In the genomic region with DNA sequence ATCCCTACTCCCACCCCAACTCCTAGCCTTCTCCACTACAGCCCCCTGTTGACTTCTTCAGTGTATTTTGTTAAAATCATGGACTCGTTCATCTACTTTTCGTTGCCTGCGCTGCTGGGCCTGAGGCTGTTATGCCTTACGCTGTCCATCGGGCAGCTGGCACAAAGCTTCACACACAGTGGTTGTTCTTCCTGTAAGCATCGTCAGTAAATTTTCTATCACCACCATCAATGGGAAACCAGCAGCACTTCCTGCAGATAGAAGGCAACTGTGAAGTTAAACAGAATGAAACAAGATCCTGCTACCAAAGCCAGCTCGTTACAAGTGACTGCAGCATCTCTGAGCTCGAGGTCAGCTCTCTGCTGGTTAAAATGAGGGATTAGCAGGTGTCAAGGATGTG, we compare ENCODE assay signal across 29 cellular contexts. TPM values are rescaled to one million over a fixed set of nuclear protein-coding genes. Genes with fewer than 3 reads are reported as not detected.
A peak's percentile ranks its signal among the peaks of the same experiment; 100 is the strongest.
DNase-seq lines count a peak whose midpoint lies in the region; FAIRE-seq and TF ChIP-seq lines count a peak whose summit lies in the region.
"Had no signal": no experiment of that assay in that cellular context is flagged by ENCODE, and none has a peak within 500 bp of the region (broad histone marks: within the 10 kb centered on the region; RNA-seq: fewer than 3 reads in every experiment).

No MANE protein-coding gene starts in this region.

- H3K4ac ChIP-seq in H1 (replicated peaks; ENCODE audit: insufficient read length, low read depth, low read length) (no peak overlapping the region), neuronal stem cell (ENCODE audit: low read length) (no peak overlapping the region)

- no peak for TF ChIP-seq POLR2A in H1 (IDR thresholded peaks at IDR 0.05; ENCODE audit: control extremely low read depth in 1 of 2, low read depth in 2 of 2, low read length in 2 of 2)

- H3K4me3 ChIP-seq in A673 (ENCODE audit: low read depth, low read length, poor library complexity, severe bottlenecking) (no peak overlapping the region), Loucy (ENCODE audit: low read length, poor library complexity, severe bottlenecking) (no peak overlapping the region), H1 (ENCODE audit: extremely low read depth in 1 of 4, insufficient read depth in 2 of 4, low read depth in 3 of 4, low read length in 4 of 4) (no peak overlapping the region), neuronal stem cell (ENCODE audit: low read length in 2 of 2) (no peak overlapping the region)
- H3K4me3 ChIP-seq: SK-N-MC had no signal

- no peaks in the 10 kb centered on the region for H4K20me1 ChIP-seq in Loucy (ENCODE audit: insufficient read depth, low read length, poor library complexity, severe bottlenecking)
- H4K20me1 ChIP-seq in H1 (replicated peaks in 1 of 2; ENCODE audit: control insufficient read depth in 1 of 2, insufficient read depth in 2 of 2, low read length in 2 of 2), result peaks cover 0 to 2% of the 10 kb centered on the region in 2 experiments

- H3K79me2 ChIP-seq in Loucy (ENCODE audit: insufficient read depth, low read length) (no peaks in the 10 kb centered on the region), H1 (ENCODE audit: control insufficient read depth in 1 of 2, insufficient read depth in 2 of 2, low read length in 2 of 2) (no peaks in the 10 kb centered on the region)

- no peak for TF ChIP-seq EP300 in H1 (IDR thresholded peaks at IDR 0.05; ENCODE audit: borderline replicate concordance in 1 of 2, low read depth in 2 of 2, low read length in 2 of 2)

- H3K18ac ChIP-seq in H1 (ENCODE audit: extremely low read depth, low read length) (no peak overlapping the region), neuronal stem cell (ENCODE audit: low read length) (no peak overlapping the region)

- POLR2A ChIA-PET in A673 (lab: Charles Lee; ENCODE audit: low non-redundant PET) (no interaction called here), H1 (lab: Charles Lee; ENCODE audit: partially characterized antibody) (no interaction called here)

- peak; percentile 3 for DNase-seq in NCI-H2171 treated with DMSO at 0.1 percent for 48 hours (lab: John Stamatoyannopoulos, UW)
- DNase-seq in NCI-H2171 (lab: John Stamatoyannopoulos, UW), result no peak
- peak; percentile 27 for DNase-seq in A673 (ENCODE audit: low spot score)
- DNase-seq in H1 (ENCODE audit: low read depth in 1 of 2, low spot score in 2 of 2), result no peak
- no peak for DNase-seq in NCI-H187 treated with DMSO at 0.1 percent for 48 hours (lab: John Stamatoyannopoulos, UW)
- no peak for DNase-seq in neuronal stem cell (ENCODE audit: low spot score)
- no peak for DNase-seq in amygdala (lab: John Stamatoyannopoulos, UW)
- DNase-seq: 8988T; CD4-positive, alpha-beta T cell; COR-L47; DMS79 treated with DMSO at 0.1 percent for 48 hours; GF-D8; H7; Karpas-422; NCI-H1092 treated with DMSO at 0.1 percent for 48 hours; NCI-H1436; NCI-H187; NCI-H446; NCI-H524 treated with DMSO at 0.1 percent for 48 hours; NCI-H774; SIG-M5 had no signal

- H2BK20ac ChIP-seq in H1 (ENCODE audit: low read length), result no peak overlapping the region

- H2BK15ac ChIP-seq in H1 (ENCODE audit: low read length) (no peak overlapping the region), neuronal stem cell (ENCODE audit: low read length) (no peak overlapping the region)

- CTCF ChIA-PET in A673 (lab: Charles Lee), result no interaction called here
- CTCF ChIA-PET in H1 (lab: Charles Lee; ENCODE audit: partially characterized antibody), result interaction anchor here (0.8 to 2.3 kb wide), 5 partner anchors 14 to 74 kb away, joined by 3 to 13 read pairs (median 4); a partner anchor contains a TSS

- H3K23ac ChIP-seq in H1 (ENCODE audit: insufficient read length), result no peak overlapping the region
- no peak overlapping the region for H3K23ac ChIP-seq in neuronal stem cell (ENCODE audit: low read depth, low read length, poor library complexity)

- TF ChIP-seq CTCF in A673 (conservative IDR thresholded peaks at IDR 0.05; ENCODE audit: low read depth, low read length) (no peak), Loucy (conservative IDR thresholded peaks at IDR 0.05; ENCODE audit: low read length) (no peak), H1 (IDR thresholded peaks at IDR 0.05; ENCODE audit: control extremely low read depth in 1 of 3, insufficient read depth in 1 of 3, low read depth in 1 of 3, low read length in 3 of 3) (no peak)

- H3K14ac ChIP-seq in H1 (ENCODE audit: insufficient read length) (no peak overlapping the region), neuronal stem cell (ENCODE audit: low read length) (no peak overlapping the region)

- H3K56ac ChIP-seq in H1 (replicated peaks; ENCODE audit: insufficient read length, low read depth, low read length), result no peak overlapping the region

- H3K9me2 ChIP-seq in Loucy (replicated peaks; ENCODE audit: low read depth, low read length), result no peaks in the 10 kb centered on the region

- H2AK5ac ChIP-seq in H1 (ENCODE audit: low read depth, low read length) (no peak overlapping the region), neuronal stem cell (ENCODE audit: low read depth, low read length) (no peak overlapping the region)

- 90% methylated on average over 8 of the region's 8 CpGs; no CpG with 5 or more reads in 1 of the 2 experiments for WGBS in H1 (ENCODE audit: extremely low coverage in 1 of 2, insufficient coverage in 1 of 2, insufficient read length in 1 of 2, insufficient replicate concordance in 2 of 2, low coverage in 1 of 2, low lambda C conversion rate in 2 of 2, missing lambda C conversion rate in 1 of 2), 2 experiments
- WGBS in neuronal stem cell (ENCODE audit: extremely low coverage in 2 of 2, insufficient read length in 2 of 2, insufficient replicate concordance in 1 of 2), 2 donors, result no CpG with 5 or more reads among the region's 8 CpGs

- no peak for FAIRE-seq in H1 (lab: Jason Lieb, UNC)
- FAIRE-seq: GM12891, HepG2, RCC 7860 had no signal

- no peaks in the 10 kb centered on the region for H3K9me3 ChIP-seq in A673 (ENCODE audit: low read depth, low read length, poor library complexity, severe bottlenecking)
- H3K9me3 ChIP-seq in Loucy (ENCODE audit: insufficient read depth, low read depth, low read length), result no peaks in the 10 kb centered on the region; the same call in 1 of the 2 replicates
- H3K9me3 ChIP-seq in H1 (ENCODE audit: insufficient read depth in 2 of 2, low read depth in 1 of 2, low read length in 1 of 2), result no peaks in the 10 kb centered on the region
- H3K9me3 ChIP-seq in neuronal stem cell (replicated peaks in 1 of 2; ENCODE audit: control insufficient read depth in 2 of 2, insufficient read depth in 1 of 2, low read depth in 1 of 2, low read length in 2 of 2), result peaks cover 0 to 2% of the 10 kb centered on the region in 2 donors

- H4K5ac ChIP-seq in H1 (ENCODE audit: insufficient read length, low read depth, low read length), result no peak overlapping the region

- H3K27me3 ChIP-seq in A673 (replicated peaks; ENCODE audit: insufficient read depth, low read depth, low read length, poor library complexity) (no peaks in the 10 kb centered on the region), Loucy (ENCODE audit: insufficient read depth, low read length, poor library complexity, severe bottlenecking) (no peaks in the 10 kb centered on the region), H1 (replicated peaks in 1 of 4; ENCODE audit: control insufficient read depth in 3 of 4, extremely low read depth in 1 of 4, insufficient read depth in 3 of 4, low read length in 3 of 4) (no peaks in the 10 kb centered on the region), neuronal stem cell (ENCODE audit: control insufficient read depth in 3 of 3, insufficient read depth in 3 of 3, low read depth in 1 of 3, low read length in 3 of 3) (peaks cover 0 to 12% (median 0%) of the 10 kb centered on the region in 3 experiments)

- no peaks in the 10 kb centered on the region for H3K79me1 ChIP-seq in H1 (ENCODE audit: low read depth, low read length)
- H3K79me1 ChIP-seq in neuronal stem cell (ENCODE audit: low read depth, low read length), result no peaks in the 10 kb centered on the region

- peaks cover 4% of the 10 kb centered on the region; the same call in 1 of the 2 replicates for H3F3A ChIP-seq in Loucy (ENCODE audit: low read depth)

- H4K91ac ChIP-seq in H1 (replicated peaks; ENCODE audit: insufficient read length, low read length) (peak overlapping the region; percentile 38), neuronal stem cell (ENCODE audit: low read depth, low read length, poor library complexity) (no peak overlapping the region)

- H3K4me2 ChIP-seq in Loucy (ENCODE audit: low read depth, low read length, poor library complexity, severe bottlenecking) (peak overlapping the region; percentile 41), H1 (ENCODE audit: insufficient read depth in 1 of 2, low read depth in 2 of 2, low read length in 2 of 2) (no peak overlapping the region), neuronal stem cell (ENCODE audit: insufficient read depth, low read length, poor library complexity, severe bottlenecking) (no peak overlapping the region)

- no peak overlapping the region for H2BK5ac ChIP-seq in H1 (ENCODE audit: low read depth, low read length)
- H2BK5ac ChIP-seq in neuronal stem cell (ENCODE audit: low read length), result no peak overlapping the region

- H3K36me3 ChIP-seq in A673 (ENCODE audit: insufficient read depth, low read length, poor library complexity, severe bottlenecking), result no peaks in the 10 kb centered on the region
- H3K36me3 ChIP-seq in Loucy (ENCODE audit: insufficient read depth, low read length), result no peaks in the 10 kb centered on the region
- no peaks in the 10 kb centered on the region for H3K36me3 ChIP-seq in H1 (ENCODE audit: control insufficient read depth in 2 of 4, insufficient read depth in 4 of 4, low read length in 3 of 4)
- no peaks in the 10 kb centered on the region for H3K36me3 ChIP-seq in neuronal stem cell (replicated peaks in 1 of 2; ENCODE audit: control insufficient read depth in 2 of 2, insufficient read depth in 2 of 2, low read length in 2 of 2)

- H3K4me1 ChIP-seq in A673 (ENCODE audit: insufficient read depth, low read length, poor library complexity, severe bottlenecking) (no peaks in the 10 kb centered on the region), Loucy (ENCODE audit: insufficient read depth, low read length, poor library complexity, severe bottlenecking) (peaks cover 11% of the 10 kb centered on the region), H1 (replicated peaks in 1 of 4; ENCODE audit: control insufficient read depth in 3 of 4, insufficient read depth in 4 of 4, low read length in 3 of 4) (peaks cover 0 to 5% (median 0%) of the 10 kb centered on the region in 4 experiments; a peak in 1 of 7 replicates), neuronal stem cell (ENCODE audit: control insufficient read depth in 2 of 2, insufficient read depth in 1 of 2, low read depth in 1 of 2, low read length in 2 of 2) (no peaks in the 10 kb centered on the region)

- H2BK12ac ChIP-seq in H1 (ENCODE audit: low read depth, low read length) (no peak overlapping the region), neuronal stem cell (ENCODE audit: low read length) (no peak overlapping the region)

- H3K9ac ChIP-seq in Loucy (ENCODE audit: low read depth, low read length, poor library complexity, severe bottlenecking) (no peak overlapping the region), H1 (replicated peaks in 1 of 4; ENCODE audit: extremely low read depth in 1 of 4, low read depth in 3 of 4, low read length in 3 of 4) (no peak overlapping the region), neuronal stem cell (ENCODE audit: low read depth, low read length, poor library complexity) (no peak overlapping the region)

- H3K27ac ChIP-seq in A673 (ENCODE audit: low read depth, low read length, poor library complexity, severe bottlenecking) (no peak overlapping the region), H1 (ENCODE audit: low read depth, low read length) (no peak overlapping the region), neuronal stem cell (replicated peaks; ENCODE audit: low read length) (no peak overlapping the region)
- H3K27ac ChIP-seq: SK-N-MC had no signal

- intact Hi-C loops in A673 (cut with micrococcal nuclease; ENCODE audit: unreplicated experiment), result no loop called here

- H4K8ac ChIP-seq in H1 (ENCODE audit: extremely low read depth, insufficient read depth, low read length) (no peak overlapping the region), neuronal stem cell (ENCODE audit: low read depth, low read length) (no peak overlapping the region)

- no peak for TF ChIP-seq RAD21 in H1 (IDR thresholded peaks at IDR 0.05 in 1 of 2, conservative IDR thresholded peaks at IDR 0.05 in 1 of 2; ENCODE audit: low read depth in 2 of 2, low read length in 2 of 2)

- H2BK120ac ChIP-seq in H1 (replicated peaks; ENCODE audit: low read depth, low read length), result no peak overlapping the region
- H2BK120ac ChIP-seq in neuronal stem cell (ENCODE audit: low read depth, low read length), result no peak overlapping the region

- no peaks in the 10 kb centered on the region for H3K23me2 ChIP-seq in H1 (ENCODE audit: low read depth, low read length)

- BruUV-seq in A673 (replicated peaks; lab: Mats Ljungman, UMichigan), result no TSS peak

- H2AFZ ChIP-seq in Loucy (ENCODE audit: low read length) (peak overlapping the region; percentile 80; the same call in 1 of the 2 replicates), H1 (ENCODE audit: low read length) (no peak overlapping the region), neuronal stem cell (ENCODE audit: low read length) (no peak overlapping the region)

RNA-seq across cellular contexts. Expression of a gene that starts 21.9 kb away (rescaled TPM):
- total RNA-seq in A673 (2021), result not detected in 2 replicates
- not detected in 2 replicates for total RNA-seq in H1 (2021; fragmentation: NEBNext Ultra II Directional; extraction: Animal tissue kit (Norgen Biotek cat#: 25700))
- polyA plus RNA-seq in H1 (2011; rRNA removed), result not detected in 2 replicates
- polyA plus RNA-seq in H1 (2011; cell fraction: cytosol; rRNA removed), result not detected
- not detected for polyA plus RNA-seq in H1 (2011; cell fraction: nucleus; rRNA removed)
- polyA plus RNA-seq in H1 (2012, experiment 1 of 2), result not detected in 4 replicates
- not detected for polyA plus RNA-seq in H1 (2012, experiment 2 of 2)
- not detected for polyA plus RNA-seq in H1 (2013, experiment 1 of 2)
- not detected for polyA plus RNA-seq in H1 (2013, experiment 2 of 2)
- polyA minus RNA-seq in H1 (2011; rRNA and poly(A)+ RNA removed), result not detected in 2 replicates
- polyA minus RNA-seq in H1 (2011; cell fraction: cytosol; rRNA and poly(A)+ RNA removed), result not detected
- polyA minus RNA-seq in H1 (2011; cell fraction: nucleus; rRNA and poly(A)+ RNA removed), result not detected
- polyA plus RNA-seq in neuronal stem cell (2013, experiment 1 of 2), result not detected
- not detected for polyA plus RNA-seq in neuronal stem cell (2013, experiment 2 of 2)
- total RNA-seq: CD4-positive, alpha-beta T cell; H7; HepG2; HT1080; M059J had no signal
- polyA plus RNA-seq: BJ, HepG2 had no signal

RNA-seq across cellular contexts. Expression of a gene that starts 42.1 kb away (rescaled TPM):
- not detected in 2 replicates for total RNA-seq in A673 (2021)
- total RNA-seq in H1 (2021; fragmentation: NEBNext Ultra II Directional; extraction: Animal tissue kit (Norgen Biotek cat#: 25700)), result not detected in 2 replicates
- polyA plus RNA-seq in H1 (2011; rRNA removed), result 0.17 and 0.29 TPM in 2 replicates
- 0.18 TPM for polyA plus RNA-seq in H1 (2011; cell fraction: cytosol; rRNA removed)
- 0.11 TPM for polyA plus RNA-seq in H1 (2011; cell fraction: nucleus; rRNA removed)
- polyA plus RNA-seq in H1 (2012, experiment 1 of 2), result 0.06 to 0.25 TPM (median 0.20 TPM) in 3 of 4 replicates, not detected in the other
- 0.07 TPM for polyA plus RNA-seq in H1 (2012, experiment 2 of 2)
- 0.39 TPM for polyA plus RNA-seq in H1 (2013, experiment 1 of 2)
- 0.29 TPM for polyA plus RNA-seq in H1 (2013, experiment 2 of 2)
- polyA minus RNA-seq in H1 (2011; rRNA and poly(A)+ RNA removed), result 0.41 TPM in 1 of 2 replicates, not detected in the other
- polyA minus RNA-seq in H1 (2011; cell fraction: cytosol; rRNA and poly(A)+ RNA removed), result not detected
- polyA minus RNA-seq in H1 (2011; cell fraction: nucleus; rRNA and poly(A)+ RNA removed), result not detected
- polyA plus RNA-seq in neuronal stem cell (2013, experiment 1 of 2), result not detected
- polyA plus RNA-seq in neuronal stem cell (2013, experiment 2 of 2), result not detected
- polyA plus RNA-seq: BJ had no signal

Comparison
In these comparisons a context has a peak if more than half of its experiments do, and no peak if none do; other contexts are left out.
1. DNase-seq: peak in NCI-H2171 treated with DMSO at 0.1 percent for 48 hours (single experiment) and A673 (single experiment); none in NCI-H2171 (single experiment), H1 (0 of 2), NCI-H187 treated with DMSO at 0.1 percent for 48 hours (single experiment), neuronal stem cell (single experiment) and amygdala (0 of 56).